Comparison of ENCODE assay signal across 18 cellular contexts in the genomic region with DNA sequence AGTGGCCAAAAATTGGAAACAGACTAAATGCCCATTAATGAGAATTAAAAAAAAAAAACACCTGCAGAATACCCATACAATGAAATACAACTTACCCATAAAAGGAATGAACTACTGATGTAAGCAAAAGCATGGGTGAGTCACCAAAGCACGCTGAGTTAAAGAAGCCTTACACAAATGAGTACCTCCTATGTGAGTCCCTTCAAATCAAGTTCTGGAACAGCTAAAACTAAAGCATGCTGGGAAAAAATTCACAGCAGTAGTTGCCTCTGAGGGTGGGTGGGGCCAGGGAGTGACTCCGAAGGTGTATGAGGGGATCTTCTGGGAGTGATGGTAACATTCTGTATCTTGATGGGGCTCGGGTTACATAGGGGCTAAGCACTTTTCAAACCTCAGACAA.
A peak's percentile ranks its signal among the peaks of the same experiment; 100 is the strongest.
DNase-seq lines count a peak whose midpoint lies in the region; ATAC-seq and TF ChIP-seq lines count a peak whose summit lies in the region.
"Had no signal": no experiment of that assay in that cellular context is flagged by ENCODE, and none has a peak within 500 bp of the region (broad histone marks: within the 10 kb centered on the region; RNA-seq: fewer than 3 reads in every experiment).

No MANE protein-coding gene starts in this region.

- TF ChIP-seq CTCF in HEK293 (tag by site-specific recombination; IDR thresholded peaks at IDR 0.05), result no peak
- no peak for TF ChIP-seq CTCF in astrocyte of the spinal cord (IDR thresholded peaks at IDR 0.05; ENCODE audit: low read depth, low read length)

- CTCF ChIA-PET in HEK293 (lab: Yijun Ruan, JAX), result no interaction called here

- peaks cover 0 to 20% of the 10 kb centered on the region in 2 experiments; a peak in 2 of 3 replicates for H3K36me3 ChIP-seq in HEK293 (ENCODE audit: control insufficient read depth in 2 of 2, insufficient read depth in 1 of 2, low read length in 2 of 2)
- H3K36me3 ChIP-seq: prostate gland had no signal

- H3K9me3 ChIP-seq in HEK293 (ENCODE audit: control insufficient read depth, insufficient read depth, low read depth, low read length), result no peaks in the 10 kb centered on the region
- H3K9me3 ChIP-seq: left lung, prostate gland had no signal

- in situ Hi-C loops in astrocyte of the spinal cord (cut with HindIII; ENCODE audit: low sequenced_read_pairs), result no loop called here

- ATAC-seq in HG03354 (IDR thresholded peaks at IDR 0.05; ENCODE audit: poor library complexity, severe bottlenecking, unreplicated experiment), result no peak
- ATAC-seq: left lung had no signal

- no peak overlapping the region for H3K4me3 ChIP-seq in HEK293 (ENCODE audit: low read depth, low read length)
- H3K4me3 ChIP-seq in astrocyte of the spinal cord (ENCODE audit: low read depth, low read length), result no peak overlapping the region
- H3K4me3 ChIP-seq: left lung, prostate gland had no signal

- peaks cover 2% of the 10 kb centered on the region; the same call in 1 of the 2 replicates for H3K4me1 ChIP-seq in HEK293 (ENCODE audit: control insufficient read depth, insufficient read depth, low read length)
- H3K4me1 ChIP-seq: left lung had no signal

- POLR2A ChIA-PET in HEK293 (lab: Yijun Ruan, JAX), result interaction anchor here (0.6 kb wide), 1 partner anchor 526 kb away, joined by 9 read pairs; no protein-coding TSS in a partner anchor

- DNase-seq in DMS53 (lab: John Stamatoyannopoulos, UW), result peak; percentile 28
- no peak for DNase-seq in DMS53 treated with DMSO at 0.1 percent for 48 hours (lab: John Stamatoyannopoulos, UW; ENCODE audit: unreplicated experiment)
- DNase-seq in astrocyte of the spinal cord (ENCODE audit: low read depth, low spot score), result peak; percentile 67
- DNase-seq in kidney tubule cell (ENCODE audit: low spot score), result peak; percentile 62
- no peak for DNase-seq in COLO829 (ENCODE audit: low spot score)
- no peak for DNase-seq in GM19238 (ENCODE audit: insufficient read length, low spot score)
- DNase-seq: activated CD8-positive, alpha-beta memory T cell treated with anti-CD3 and anti-CD28 coated beads, Interleukin-2, amount 50 U/mL, for 4 hours; activated naive CD8-positive, alpha-beta T cell treated with anti-CD3 and anti-CD28 coated beads, Interleukin-2, amount 10 ng/mL, durations not matched to agents 7 days and 5 days; CD4-positive, alpha-beta T cell; left lung; NCI-H187 treated with DMSO at 0.1 percent for 48 hours; NCI-H524 treated with DMSO at 0.1 percent for 48 hours; SW 1271 had no signal

- H3K27ac ChIP-seq in HEK293 (ENCODE audit: extremely low read depth, low read depth, low read length), result no peak overlapping the region
- H3K27ac ChIP-seq: epithelial cell of prostate, left lung, prostate gland, VCaP had no signal

TF ChIP-seq in HEK293, 187 proteins besides CTCF, POLR2A, EP300 and RAD21:
- TF ChIP-seq ZNF24 (tag by site-specific recombination; IDR thresholded peaks at IDR 0.05) (peak; percentile 63), FEZF1 (tag by site-specific recombination; IDR thresholded peaks at IDR 0.05) (no peak), ZNF837 (tag by site-specific recombination; IDR thresholded peaks at IDR 0.05) (no peak), PRDM1 (tag by site-specific recombination; IDR thresholded peaks at IDR 0.05) (no peak), ZNF514 (tag by site-specific recombination; IDR thresholded peaks at IDR 0.05) (no peak), ZBTB48 (tag by site-specific recombination; IDR thresholded peaks at IDR 0.05) (no peak), ZNF555 (tag by site-specific recombination; conservative IDR thresholded peaks at IDR 0.05) (no peak), ZNF114 (tag by site-specific recombination; IDR thresholded peaks at IDR 0.05) (no peak), GLI4 (tag by site-specific recombination; IDR thresholded peaks at IDR 0.05) (no peak), ZNF677 (tag by site-specific recombination; IDR thresholded peaks at IDR 0.05) (no peak), KLF1 (tag by site-specific recombination; IDR thresholded peaks at IDR 0.05) (peak; percentile 18; the same call in 1 of the 2 replicates), ZFP37 (tag by site-specific recombination; IDR thresholded peaks at IDR 0.05) (no peak), ZNF121 (tag by site-specific recombination; IDR thresholded peaks at IDR 0.05) (no peak), ZNF423 (tag by site-specific recombination; IDR thresholded peaks at IDR 0.05) (no peak), ZNF830 (tag by site-specific recombination; IDR thresholded peaks at IDR 0.05; ENCODE audit: low read depth) (no peak), ZNF76 (tag by site-specific recombination; IDR thresholded peaks at IDR 0.05; ENCODE audit: borderline replicate concordance, low read depth) (0 out of 2 replicates have a peak, but pooled peaks have one; percentile 21), ZNF600 (tag by site-specific recombination; IDR thresholded peaks at IDR 0.05) (0 out of 2 replicates have a peak, but pooled peaks have one; percentile 14), ZEB2 (tag by site-specific recombination; IDR thresholded peaks at IDR 0.05) (no peak)
- TF ChIP-seq, protein P1, sequence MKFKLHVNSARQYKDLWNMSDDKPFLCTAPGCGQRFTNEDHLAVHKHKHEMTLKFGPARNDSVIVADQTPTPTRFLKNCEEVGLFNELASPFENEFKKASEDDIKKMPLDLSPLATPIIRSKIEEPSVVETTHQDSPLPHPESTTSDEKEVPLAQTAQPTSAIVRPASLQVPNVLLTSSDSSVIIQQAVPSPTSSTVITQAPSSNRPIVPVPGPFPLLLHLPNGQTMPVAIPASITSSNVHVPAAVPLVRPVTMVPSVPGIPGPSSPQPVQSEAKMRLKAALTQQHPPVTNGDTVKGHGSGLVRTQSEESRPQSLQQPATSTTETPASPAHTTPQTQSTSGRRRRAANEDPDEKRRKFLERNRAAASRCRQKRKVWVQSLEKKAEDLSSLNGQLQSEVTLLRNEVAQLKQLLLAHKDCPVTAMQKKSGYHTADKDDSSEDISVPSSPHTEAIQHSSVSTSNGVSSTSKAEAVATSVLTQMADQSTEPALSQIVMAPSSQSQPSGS (tag by site-specific recombination; IDR thresholded peaks at IDR 0.05; ENCODE audit: low read depth), result no peak
- TF ChIP-seq, protein P2, sequence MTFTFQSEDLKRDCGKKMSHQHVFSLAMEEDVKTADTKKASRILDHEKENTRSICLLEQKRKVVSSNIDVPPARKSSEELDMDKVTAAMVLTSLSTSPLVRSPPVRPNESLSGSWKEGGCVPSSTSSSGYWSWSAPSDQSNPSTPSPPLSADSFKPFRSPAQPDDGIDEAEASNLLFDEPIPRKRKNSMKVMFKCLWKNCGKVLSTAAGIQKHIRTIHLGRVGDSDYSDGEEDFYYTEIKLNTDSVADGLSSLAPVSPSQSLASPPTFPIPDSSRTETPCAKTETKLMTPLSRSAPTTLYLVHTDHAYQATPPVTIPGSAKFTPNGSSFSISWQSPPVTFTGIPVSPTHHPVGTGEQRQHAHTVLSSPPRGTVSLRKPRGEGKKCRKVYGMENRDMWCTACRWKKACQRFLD (tag by site-specific recombination; IDR thresholded peaks at IDR 0.05), result no peak

Comparison
In these comparisons a context has a peak if more than half of its experiments do, and no peak if none do; other contexts are left out.
1. DNase-seq: peak in DMS53 (single experiment), astrocyte of the spinal cord (single experiment) and kidney tubule cell (single experiment); none in DMS53 treated with DMSO at 0.1 percent for 48 hours (single experiment), COLO829 (single experiment) and GM19238 (single experiment).